Comparison of ENCODE assay signal across 8 cellular contexts in genomic region chr11:75241036-75241905, GRCh38. TPM values are rescaled to one million over a fixed set of nuclear protein-coding genes. Genes with fewer than 3 reads are reported as not detected.
A peak's percentile ranks its signal among the peaks of the same experiment; 100 is the strongest.
DNase-seq lines count a peak whose midpoint lies in the region; ATAC-seq and TF ChIP-seq lines count a peak whose summit lies in the region.

No MANE protein-coding gene starts in this region.

- no peaks in the 10 kb centered on the region for H3K36me3 ChIP-seq in duodenal mucosa (ENCODE audit: control insufficient read depth in 1 of 2, insufficient read depth in 2 of 2, low read length in 2 of 2)
- no peaks in the 10 kb centered on the region for H3K36me3 ChIP-seq in lower lobe of right lung

- intact Hi-C loops in lower lobe of right lung (cut with DNase I): no loop called here

- H3K9me3 ChIP-seq in duodenal mucosa (ENCODE audit: control insufficient read depth in 1 of 2, low read length in 2 of 2): no peaks in the 10 kb centered on the region
- no peaks in the 10 kb centered on the region for H3K9me3 ChIP-seq in lower lobe of right lung

- H3K4me3 ChIP-seq in duodenal mucosa (ENCODE audit: low read depth in 1 of 2, low read length in 2 of 2): peak overlapping the region; percentile 40 to 55
- H3K4me3 ChIP-seq in lower lobe of right lung: peak overlapping the region; percentile 43

- DNase-seq in 8988T: peak; percentile 100
- peak; percentile 87 for DNase-seq in NCI-H345 (lab: John Stamatoyannopoulos, UW)
- peak; percentile 87 to 89 for DNase-seq in activated CD4-positive, alpha-beta T cell treated with anti-CD3 and anti-CD28 coated beads, Interleukin-2, amount 50 U/mL, for 48 hours
- DNase-seq in lower lobe of right lung: peak; percentile 89
- DNase-seq in stimulated activated CD4-positive, alpha-beta T cell treated with anti-CD3 and anti-CD28 coated beads, Interleukin-4, amount 100 ng/mL, for 48 hours (ENCODE audit: low read depth in 2 of 2): peak; percentile 81 to 82

- TF ChIP-seq CTCF in lower lobe of right lung (IDR thresholded peaks at IDR 0.05): peak; percentile 81

- ATAC-seq in GM18520 (IDR thresholded peaks at IDR 0.05; ENCODE audit: unreplicated experiment) (peak; percentile 80), HG03103 (IDR thresholded peaks at IDR 0.05; ENCODE audit: low read depth, unreplicated experiment) (peak; percentile 72), lower lobe of right lung (peak; percentile 96 to 98)

- H3K27ac ChIP-seq in duodenal mucosa (ENCODE audit: low read depth, low read length) (no peak overlapping the region), lower lobe of right lung (no peak overlapping the region)

- peaks cover 5 to 7% of the 10 kb centered on the region in 2 donors for H3K4me1 ChIP-seq in duodenal mucosa (ENCODE audit: control insufficient read depth in 1 of 2, insufficient read depth in 2 of 2, low read length in 2 of 2)
- peaks cover 11% of the 10 kb centered on the region for H3K4me1 ChIP-seq in lower lobe of right lung

- peaks cover 29 to 49% of the 10 kb centered on the region in 2 donors for H3K27me3 ChIP-seq in duodenal mucosa (ENCODE audit: control insufficient read depth in 1 of 2, insufficient read depth in 2 of 2, low read length in 2 of 2)
- peaks cover 62% of the 10 kb centered on the region for H3K27me3 ChIP-seq in lower lobe of right lung (ENCODE audit: low read depth)

- no peak overlapping the region for H3K9ac ChIP-seq in duodenal mucosa (ENCODE audit: low read depth in 1 of 2, low read length in 2 of 2)

RNA-seq across cellular contexts. Expression of gene TPBGL, which starts 0.7 kb away (rescaled TPM):
- total RNA-seq in lower lobe of right lung: 0.47 TPM
